In the genomic region with DNA sequence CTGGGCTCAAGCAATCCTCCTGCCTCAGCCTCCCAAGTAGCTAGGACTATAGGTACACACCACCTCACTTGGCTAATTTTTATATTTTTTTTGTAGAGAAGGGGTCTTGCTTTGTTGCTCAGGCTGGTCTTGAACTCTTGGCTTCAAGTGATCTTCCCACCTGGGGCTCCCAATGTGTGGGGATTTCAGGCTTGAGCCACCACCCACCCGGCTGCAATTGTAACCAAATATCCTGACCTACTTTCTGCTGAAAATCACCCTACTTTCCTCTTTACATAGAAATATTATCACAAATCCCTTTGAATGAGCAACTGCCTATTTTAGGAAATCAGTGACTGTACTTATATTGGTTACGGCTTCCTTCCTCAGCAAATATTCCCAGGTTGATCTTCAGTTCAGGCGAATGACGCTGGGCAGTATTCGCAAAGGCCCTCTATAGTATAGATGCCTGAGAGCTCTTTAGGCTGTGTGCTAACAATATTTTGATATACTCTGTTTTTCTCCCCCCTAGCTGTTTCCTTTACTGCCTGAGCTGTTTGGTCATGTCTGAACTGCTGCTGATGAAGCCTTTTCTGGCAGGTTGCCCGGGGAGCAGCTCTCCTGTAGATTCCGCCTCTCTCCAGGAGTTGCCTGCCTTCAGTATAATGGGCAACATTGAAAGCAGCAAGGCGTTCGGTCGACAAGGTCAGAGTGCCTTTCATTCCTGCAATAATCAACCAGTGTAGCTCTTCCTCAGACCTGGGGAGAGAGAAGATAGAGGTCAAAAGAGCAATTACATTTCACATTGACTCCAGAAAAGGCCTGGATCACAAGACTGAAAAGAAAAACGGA, we compare ENCODE assay signal across 1 cellular context.
A peak's percentile ranks its signal among the peaks of the same experiment; 100 is the strongest.
TF ChIP-seq lines count a peak whose summit lies in the region.

No MANE protein-coding gene starts in this region.

TF ChIP-seq in HepG2, 621 proteins besides CTCF, POLR2A, EP300 and RAD21 (continued from another document):
- TF ChIP-seq, protein P1, sequence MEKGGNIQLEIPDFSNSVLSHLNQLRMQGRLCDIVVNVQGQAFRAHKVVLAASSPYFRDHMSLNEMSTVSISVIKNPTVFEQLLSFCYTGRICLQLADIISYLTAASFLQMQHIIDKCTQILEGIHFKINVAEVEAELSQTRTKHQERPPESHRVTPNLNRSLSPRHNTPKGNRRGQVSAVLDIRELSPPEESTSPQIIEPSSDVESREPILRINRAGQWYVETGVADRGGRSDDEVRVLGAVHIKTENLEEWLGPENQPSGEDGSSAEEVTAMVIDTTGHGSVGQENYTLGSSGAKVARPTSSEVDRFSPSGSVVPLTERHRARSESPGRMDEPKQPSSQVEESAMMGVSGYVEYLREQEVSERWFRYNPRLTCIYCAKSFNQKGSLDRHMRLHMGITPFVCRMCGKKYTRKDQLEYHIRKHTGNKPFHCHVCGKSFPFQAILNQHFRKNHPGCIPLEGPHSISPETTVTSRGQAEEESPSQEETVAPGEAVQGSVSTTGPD (CRISPR knock-in tag; IDR thresholded peaks at IDR 0.05): no peak
- TF ChIP-seq TMF1 (CRISPR knock-in tag; IDR thresholded peaks at IDR 0.05; ENCODE audit: low read depth): no peak
- TF ChIP-seq ZNF644 (CRISPR knock-in tag; IDR thresholded peaks at IDR 0.05; ENCODE audit: low read depth): no peak
- TF ChIP-seq HMGXB3 (CRISPR knock-in tag; IDR thresholded peaks at IDR 0.05; ENCODE audit: borderline replicate concordance): no peak
- TF ChIP-seq ESRRA (CRISPR knock-in tag; IDR thresholded peaks at IDR 0.05; ENCODE audit: low read depth): no peak
- no peak for TF ChIP-seq ZFP90 (CRISPR knock-in tag; IDR thresholded peaks at IDR 0.05; ENCODE audit: borderline replicate concordance)
- no peak for TF ChIP-seq ZMYM2 (CRISPR knock-in tag; IDR thresholded peaks at IDR 0.05)
- no peak for TF ChIP-seq RFXANK (CRISPR knock-in tag; IDR thresholded peaks at IDR 0.05)
- TF ChIP-seq ZNF138 (CRISPR knock-in tag; IDR thresholded peaks at IDR 0.05; ENCODE audit: low read depth): no peak
- TF ChIP-seq TP53 (CRISPR knock-in tag; conservative IDR thresholded peaks at IDR 0.05): no peak
- no peak for TF ChIP-seq POLR2AphosphoS5 (IDR thresholded peaks at IDR 0.05; ENCODE audit: low read depth, low read length)
- no peak for TF ChIP-seq ZNF510 (CRISPR knock-in tag; IDR thresholded peaks at IDR 0.05; ENCODE audit: low read depth)
- TF ChIP-seq GATAD2A (CRISPR knock-in tag; IDR thresholded peaks at IDR 0.05): peak; percentile 29; the same call in 1 of the 2 replicates
- no peak for TF ChIP-seq ZNF558 (CRISPR knock-in tag; IDR thresholded peaks at IDR 0.05; ENCODE audit: borderline replicate concordance)
- TF ChIP-seq, protein P2, sequence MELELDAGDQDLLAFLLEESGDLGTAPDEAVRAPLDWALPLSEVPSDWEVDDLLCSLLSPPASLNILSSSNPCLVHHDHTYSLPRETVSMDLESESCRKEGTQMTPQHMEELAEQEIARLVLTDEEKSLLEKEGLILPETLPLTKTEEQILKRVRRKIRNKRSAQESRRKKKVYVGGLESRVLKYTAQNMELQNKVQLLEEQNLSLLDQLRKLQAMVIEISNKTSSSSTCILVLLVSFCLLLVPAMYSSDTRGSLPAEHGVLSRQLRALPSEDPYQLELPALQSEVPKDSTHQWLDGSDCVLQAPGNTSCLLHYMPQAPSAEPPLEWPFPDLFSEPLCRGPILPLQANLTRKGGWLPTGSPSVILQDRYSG (CRISPR knock-in tag; IDR thresholded peaks at IDR 0.05): no peak
- TF ChIP-seq ZNF441 (CRISPR knock-in tag; IDR thresholded peaks at IDR 0.05; ENCODE audit: borderline replicate concordance): peak; percentile 74
- no peak for TF ChIP-seq SOX13 (IDR thresholded peaks at IDR 0.05)
- TF ChIP-seq SOX13 (CRISPR knock-in tag; conservative IDR thresholded peaks at IDR 0.05 in 1 of 2, IDR thresholded peaks at IDR 0.05 in 1 of 2): 0 out of 4 replicates have a peak, but pooled peaks of 1 of the 2 experiments have one; percentile 6
- no peak for TF ChIP-seq TOE1 (CRISPR knock-in tag; IDR thresholded peaks at IDR 0.05)
- no peak for TF ChIP-seq IKZF4 (CRISPR knock-in tag; IDR thresholded peaks at IDR 0.05; ENCODE audit: borderline replicate concordance, low read depth, not compliant biosample characterization)
- TF ChIP-seq, protein P3, sequence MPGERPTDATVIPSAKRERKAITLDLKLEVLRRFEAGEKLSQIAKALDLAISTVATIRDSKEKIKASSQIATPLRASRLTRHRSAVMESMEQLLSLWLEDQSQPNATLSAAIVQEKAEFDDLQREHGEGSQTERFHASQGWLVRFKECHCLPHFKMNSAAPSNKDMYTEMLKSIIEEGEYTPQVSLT (CRISPR knock-in tag; IDR thresholded peaks at IDR 0.05; ENCODE audit: borderline replicate concordance, low read depth): no peak
- no peak for TF ChIP-seq GFI1 (CRISPR knock-in tag; IDR thresholded peaks at IDR 0.05; ENCODE audit: borderline replicate concordance)
- no peak for TF ChIP-seq REXO4 (CRISPR knock-in tag; IDR thresholded peaks at IDR 0.05; ENCODE audit: borderline replicate concordance)
- no peak for TF ChIP-seq ERF (CRISPR knock-in tag; IDR thresholded peaks at IDR 0.05)
- peak; percentile 53; the same call in 1 of the 2 replicates for TF ChIP-seq BCL6 (CRISPR knock-in tag; IDR thresholded peaks at IDR 0.05)
- TF ChIP-seq, protein P4, sequence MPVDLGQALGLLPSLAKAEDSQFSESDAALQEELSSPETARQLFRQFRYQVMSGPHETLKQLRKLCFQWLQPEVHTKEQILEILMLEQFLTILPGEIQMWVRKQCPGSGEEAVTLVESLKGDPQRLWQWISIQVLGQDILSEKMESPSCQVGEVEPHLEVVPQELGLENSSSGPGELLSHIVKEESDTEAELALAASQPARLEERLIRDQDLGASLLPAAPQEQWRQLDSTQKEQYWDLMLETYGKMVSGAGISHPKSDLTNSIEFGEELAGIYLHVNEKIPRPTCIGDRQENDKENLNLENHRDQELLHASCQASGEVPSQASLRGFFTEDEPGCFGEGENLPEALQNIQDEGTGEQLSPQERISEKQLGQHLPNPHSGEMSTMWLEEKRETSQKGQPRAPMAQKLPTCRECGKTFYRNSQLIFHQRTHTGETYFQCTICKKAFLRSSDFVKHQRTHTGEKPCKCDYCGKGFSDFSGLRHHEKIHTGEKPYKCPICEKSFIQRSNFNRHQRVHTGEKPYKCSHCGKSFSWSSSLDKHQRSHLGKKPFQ (CRISPR knock-in tag; IDR thresholded peaks at IDR 0.05; ENCODE audit: insufficient replicate concordance): no peak
- TF ChIP-seq CENPT (CRISPR knock-in tag; IDR thresholded peaks at IDR 0.05; ENCODE audit: low read depth): no peak
- 0 out of 2 replicates have a peak, but pooled peaks have one; percentile 31 for TF ChIP-seq ZNF331 (CRISPR knock-in tag; IDR thresholded peaks at IDR 0.05)
- TF ChIP-seq ZNF292 (CRISPR knock-in tag; IDR thresholded peaks at IDR 0.05; ENCODE audit: borderline replicate concordance, low read depth): peak; percentile 47; the same call in 1 of the 2 replicates
- no peak for TF ChIP-seq SRSF4 (IDR thresholded peaks at IDR 0.05; ENCODE audit: low read depth, low read length, poor library complexity, severe bottlenecking)
- no peak for TF ChIP-seq ZSCAN20 (CRISPR knock-in tag; IDR thresholded peaks at IDR 0.05; ENCODE audit: borderline replicate concordance)
- TF ChIP-seq ZNF343 (CRISPR knock-in tag; IDR thresholded peaks at IDR 0.05): peak; percentile 80; the same call in 1 of the 2 replicates
- TF ChIP-seq ZNF30 (CRISPR knock-in tag; IDR thresholded peaks at IDR 0.05): no peak
- TF ChIP-seq SALL1 (CRISPR knock-in tag; IDR thresholded peaks at IDR 0.05): peak; percentile 44; the same call in 1 of the 2 replicates
- TF ChIP-seq SCMH1 (CRISPR knock-in tag; IDR thresholded peaks at IDR 0.05; ENCODE audit: borderline replicate concordance): no peak
- TF ChIP-seq ZNF724P (CRISPR knock-in tag; IDR thresholded peaks at IDR 0.05; ENCODE audit: borderline replicate concordance): no peak
- 0 out of 2 replicates have a peak, but pooled peaks have one; percentile 18 for TF ChIP-seq RXRB (CRISPR knock-in tag; IDR thresholded peaks at IDR 0.05; ENCODE audit: borderline replicate concordance)
- no peak for TF ChIP-seq RFX3 (CRISPR knock-in tag; IDR thresholded peaks at IDR 0.05)
- TF ChIP-seq GLMP (CRISPR knock-in tag; IDR thresholded peaks at IDR 0.05; ENCODE audit: borderline replicate concordance): no peak
- no peak for TF ChIP-seq FOXK1 (CRISPR knock-in tag; IDR thresholded peaks at IDR 0.05; ENCODE audit: borderline replicate concordance, low read depth)
- peak; percentile 22; the same call in 1 of the 2 replicates for TF ChIP-seq HMG20A (CRISPR knock-in tag; IDR thresholded peaks at IDR 0.05; ENCODE audit: borderline replicate concordance)
